Comparison of ENCODE assay signal across 18 cellular contexts in the genomic region with DNA sequence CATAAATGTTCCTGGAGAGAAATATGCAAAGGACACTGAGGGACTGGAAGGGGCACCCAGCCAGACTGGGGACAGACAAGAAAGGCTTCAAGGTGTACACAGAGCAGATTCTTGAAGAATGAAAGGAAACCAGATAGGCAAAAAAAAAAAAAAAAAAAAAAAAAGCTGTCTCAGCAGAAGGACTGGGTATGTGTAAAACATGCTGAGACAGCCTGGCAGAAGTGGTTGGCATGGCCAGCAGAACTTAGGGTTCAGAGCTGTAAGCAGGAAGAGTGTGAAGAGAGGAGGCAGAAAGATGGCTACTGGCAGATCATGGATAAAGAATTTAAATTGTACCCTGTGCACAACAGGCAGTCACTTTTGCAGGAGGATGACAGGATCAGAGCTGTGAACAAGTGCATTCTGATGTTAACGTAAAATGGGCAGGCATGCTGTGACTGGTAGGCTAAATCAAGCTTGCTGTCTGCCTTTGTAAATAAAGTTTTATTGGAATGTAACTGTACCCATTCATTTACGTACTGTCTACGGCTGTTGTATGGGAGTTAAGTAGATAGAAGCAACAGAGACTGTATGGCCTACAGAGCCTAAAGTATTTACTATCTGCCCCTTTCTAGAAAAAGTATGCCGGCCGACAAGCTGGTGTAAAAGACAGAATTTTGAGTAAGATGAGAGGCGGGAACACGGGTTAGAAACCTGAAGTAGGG. TPM values are rescaled to one million over a fixed set of nuclear protein-coding genes. Genes with fewer than 3 reads are reported as not detected.
DNase-seq lines count a peak whose midpoint lies in the region; ATAC-seq and TF ChIP-seq lines count a peak whose summit lies in the region.
"Had no signal": no experiment of that assay in that cellular context is flagged by ENCODE, and none has a peak within 500 bp of the region (broad histone marks: within the 10 kb centered on the region; RNA-seq: fewer than 3 reads in every experiment).

No MANE protein-coding gene starts in this region.

- DNase-seq in NCI-H2171 treated with DMSO at 0.1 percent for 48 hours (lab: John Stamatoyannopoulos, UW) (peak; percentile 20), NCI-H2171 (lab: John Stamatoyannopoulos, UW) (no peak), WTC11 (ENCODE audit: low spot score) (no peak), esophagus muscularis mucosa (ENCODE audit: extremely low spot score) (peak; percentile 62), testis (no peak), C1 segment of cervical spinal cord (lab: John Stamatoyannopoulos, UW) (no peak)
- DNase-seq: Caco-2, GOT3, KG1, MV-4-11, NCI-H1694 treated with DMSO at 0.1 percent for 48 hours, NCI-H345, NCI-H524 treated with DMSO at 0.1 percent for 48 hours had no signal

- ATAC-seq in WTC11 (no peak), GM21717 (IDR thresholded peaks at IDR 0.05; ENCODE audit: unreplicated experiment) (no peak)
- ATAC-seq: Panc1 had no signal

- H3K36me3 Mint-ChIP-seq in WTC11, result peaks cover 29% of the 10 kb centered on the region

- TF ChIP-seq POLR2A in esophagus muscularis mucosa (IDR thresholded peaks at IDR 0.05; ENCODE audit: low read depth), result no peak
- no peak for TF ChIP-seq POLR2A in testis (IDR thresholded peaks at IDR 0.05)

- POLR2A ChIA-PET in WTC11 (lab: Charles Lee), result no interaction called here

- H3K27me3 Mint-ChIP-seq in WTC11 (ENCODE audit: low read depth), result no peaks in the 10 kb centered on the region
- H3K27me3 Mint-ChIP-seq: B cell; CD4-positive, CD25-positive, alpha-beta regulatory T cell had no signal

- intact Hi-C loops in esophagus muscularis mucosa (cut with DNase I) (no loop called here), testis (cut with DNase I; ENCODE audit: low total_unique reads) (no loop called here)

- TF ChIP-seq CTCF in WTC11 (IDR thresholded peaks at IDR 0.05) (no peak), esophagus muscularis mucosa (IDR thresholded peaks at IDR 0.05) (no peak), testis (IDR thresholded peaks at IDR 0.05) (no peak)

- no peaks in the 10 kb centered on the region for H3K9me3 ChIP-seq in esophagus muscularis mucosa
- no peaks in the 10 kb centered on the region for H3K9me3 ChIP-seq in testis
- H3K9me3 ChIP-seq: Caco-2, SJSA1 had no signal

- H3K4me1 Mint-ChIP-seq in WTC11, result peaks cover 2% of the 10 kb centered on the region

- no peak for TF ChIP-seq EP300 in esophagus muscularis mucosa (IDR thresholded peaks at IDR 0.05)

- H3K27me3 ChIP-seq in esophagus muscularis mucosa (no peaks in the 10 kb centered on the region), testis (no peaks in the 10 kb centered on the region)
- H3K27me3 ChIP-seq: SJSA1 had no signal

- WGBS in esophagus muscularis mucosa, result 92% methylated on average over 7 of the region's 7 CpGs
- WGBS in testis, 2 donors, result 91 to 97% methylated on average over 7 of the region's 7 CpGs

- H3K36me3 ChIP-seq in esophagus muscularis mucosa (peaks cover 39 to 97% (median 82%) of the 10 kb centered on the region in 4 donors), testis (ENCODE audit: low read depth, missing control alignments) (no peaks in the 10 kb centered on the region)

- H3K27ac Mint-ChIP-seq in WTC11, result peak overlapping the region; percentile 1; the same call in 1 of the 2 replicates
- H3K27ac Mint-ChIP-seq: B cell; CD4-positive, CD25-positive, alpha-beta regulatory T cell had no signal

- CTCF ChIA-PET in WTC11 (lab: Charles Lee), result no interaction called here

- H3K4me3 ChIP-seq in esophagus muscularis mucosa, result no peak overlapping the region
- H3K4me3 ChIP-seq in testis, result no peak overlapping the region
- H3K4me3 ChIP-seq: SJSA1 had no signal

- H3K4me1 ChIP-seq in esophagus muscularis mucosa (no peaks in the 10 kb centered on the region), testis (no peaks in the 10 kb centered on the region)
- H3K4me1 ChIP-seq: Caco-2, SJSA1 had no signal

- H3K4me3 Mint-ChIP-seq in WTC11, result no peak overlapping the region
- H3K4me3 Mint-ChIP-seq: B cell; CD4-positive, CD25-positive, alpha-beta regulatory T cell had no signal

- no peaks in the 10 kb centered on the region for H3K9me3 Mint-ChIP-seq in WTC11
- H3K9me3 Mint-ChIP-seq: CD4-positive, CD25-positive, alpha-beta regulatory T cell had no signal

- H3K27ac ChIP-seq in esophagus muscularis mucosa (replicated peaks in 1 of 4) (no peak overlapping the region), testis (no peak overlapping the region)
- H3K27ac ChIP-seq: SJSA1 had no signal

TF ChIP-seq in WTC11, 78 proteins besides CTCF, POLR2A, EP300 and RAD21 (continues in another document):
- TF ChIP-seq JUN (CRISPR knock-in tag; IDR thresholded peaks at IDR 0.05) (no peak), FOXK1 (CRISPR knock-in tag; IDR thresholded peaks at IDR 0.05) (no peak), CREB1 (CRISPR knock-in tag; IDR thresholded peaks at IDR 0.05) (no peak), HMGA2 (CRISPR knock-in tag; IDR thresholded peaks at IDR 0.05) (no peak), ATF2 (CRISPR knock-in tag; IDR thresholded peaks at IDR 0.05; ENCODE audit: borderline replicate concordance, low read depth) (no peak), ZNF416 (CRISPR knock-in tag; IDR thresholded peaks at IDR 0.05) (no peak), ETV6 (CRISPR knock-in tag; IDR thresholded peaks at IDR 0.05) (no peak), GABPB1 (CRISPR knock-in tag; IDR thresholded peaks at IDR 0.05) (no peak), ATF1 (CRISPR knock-in tag; IDR thresholded peaks at IDR 0.05) (no peak)
- TF ChIP-seq, protein P1, sequence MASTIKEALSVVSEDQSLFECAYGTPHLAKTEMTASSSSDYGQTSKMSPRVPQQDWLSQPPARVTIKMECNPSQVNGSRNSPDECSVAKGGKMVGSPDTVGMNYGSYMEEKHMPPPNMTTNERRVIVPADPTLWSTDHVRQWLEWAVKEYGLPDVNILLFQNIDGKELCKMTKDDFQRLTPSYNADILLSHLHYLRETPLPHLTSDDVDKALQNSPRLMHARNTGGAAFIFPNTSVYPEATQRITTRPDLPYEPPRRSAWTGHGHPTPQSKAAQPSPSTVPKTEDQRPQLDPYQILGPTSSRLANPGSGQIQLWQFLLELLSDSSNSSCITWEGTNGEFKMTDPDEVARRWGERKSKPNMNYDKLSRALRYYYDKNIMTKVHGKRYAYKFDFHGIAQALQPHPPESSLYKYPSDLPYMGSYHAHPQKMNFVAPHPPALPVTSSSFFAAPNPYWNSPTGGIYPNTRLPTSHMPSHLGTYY (CRISPR knock-in tag; IDR thresholded peaks at IDR 0.05), result no peak
- TF ChIP-seq, protein P2, sequence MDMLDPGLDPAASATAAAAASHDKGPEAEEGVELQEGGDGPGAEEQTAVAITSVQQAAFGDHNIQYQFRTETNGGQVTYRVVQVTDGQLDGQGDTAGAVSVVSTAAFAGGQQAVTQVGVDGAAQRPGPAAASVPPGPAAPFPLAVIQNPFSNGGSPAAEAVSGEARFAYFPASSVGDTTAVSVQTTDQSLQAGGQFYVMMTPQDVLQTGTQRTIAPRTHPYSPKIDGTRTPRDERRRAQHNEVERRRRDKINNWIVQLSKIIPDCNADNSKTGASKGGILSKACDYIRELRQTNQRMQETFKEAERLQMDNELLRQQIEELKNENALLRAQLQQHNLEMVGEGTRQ (CRISPR knock-in tag; IDR thresholded peaks at IDR 0.05), result no peak
- TF ChIP-seq, protein P3, sequence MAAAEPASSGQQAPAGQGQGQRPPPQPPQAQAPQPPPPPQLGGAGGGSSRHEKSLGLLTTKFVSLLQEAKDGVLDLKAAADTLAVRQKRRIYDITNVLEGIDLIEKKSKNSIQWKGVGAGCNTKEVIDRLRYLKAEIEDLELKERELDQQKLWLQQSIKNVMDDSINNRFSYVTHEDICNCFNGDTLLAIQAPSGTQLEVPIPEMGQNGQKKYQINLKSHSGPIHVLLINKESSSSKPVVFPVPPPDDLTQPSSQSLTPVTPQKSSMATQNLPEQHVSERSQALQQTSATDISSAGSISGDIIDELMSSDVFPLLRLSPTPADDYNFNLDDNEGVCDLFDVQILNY (CRISPR knock-in tag; IDR thresholded peaks at IDR 0.05), result no peak
- TF ChIP-seq, protein P4, sequence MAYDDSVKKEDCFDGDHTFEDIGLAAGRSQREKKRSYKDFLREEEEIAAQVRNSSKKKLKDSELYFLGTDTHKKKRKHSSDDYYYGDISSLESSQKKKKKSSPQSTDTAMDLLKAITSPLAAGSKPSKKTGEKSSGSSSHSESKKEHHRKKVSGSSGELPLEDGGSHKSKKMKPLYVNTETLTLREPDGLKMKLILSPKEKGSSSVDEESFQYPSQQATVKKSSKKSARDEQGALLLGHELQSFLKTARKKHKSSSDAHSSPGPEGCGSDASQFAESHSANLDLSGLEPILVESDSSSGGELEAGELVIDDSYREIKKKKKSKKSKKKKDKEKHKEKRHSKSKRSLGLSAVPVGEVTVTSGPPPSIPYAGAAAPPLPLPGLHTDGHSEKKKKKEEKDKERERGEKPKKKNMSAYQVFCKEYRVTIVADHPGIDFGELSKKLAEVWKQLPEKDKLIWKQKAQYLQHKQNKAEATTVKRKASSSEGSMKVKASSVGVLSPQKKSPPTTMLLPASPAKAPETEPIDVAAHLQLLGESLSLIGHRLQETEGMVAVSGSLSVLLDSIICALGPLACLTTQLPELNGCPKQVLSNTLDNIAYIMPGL (CRISPR knock-in tag; IDR thresholded peaks at IDR 0.05), result no peak
- TF ChIP-seq, protein P5, sequence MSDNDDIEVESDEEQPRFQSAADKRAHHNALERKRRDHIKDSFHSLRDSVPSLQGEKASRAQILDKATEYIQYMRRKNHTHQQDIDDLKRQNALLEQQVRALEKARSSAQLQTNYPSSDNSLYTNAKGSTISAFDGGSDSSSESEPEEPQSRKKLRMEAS (CRISPR knock-in tag; IDR thresholded peaks at IDR 0.05), result no peak

RNA-seq across cellular contexts. Expression of gene UBR7, which starts 42.2 kb away (rescaled TPM):
- total RNA-seq in WTC11 (2021) (21.1 to 28.9 TPM (median 24.0 TPM) in 3 replicates), esophagus muscularis mucosa (10 to 100 TPM; 26.2 to 33.6 (median 29.9) TPM), testis (10 to 100 TPM; 35.5 to 36.1 TPM)
- polyA plus RNA-seq in testis (ENCODE audit: insufficient read depth, low read depth, low replicate concordance), result 50.5 TPM

RNA-seq across cellular contexts. Expression of gene GON7, which starts 42.4 kb away (rescaled TPM):
- total RNA-seq in WTC11 (2021) (7.1 to 8.0 TPM (median 7.4 TPM) in 3 replicates), esophagus muscularis mucosa (10 to 100 TPM in 3 of 4 donors, 1 to 10 TPM in 1; 6.1 to 14.5 (median 11.6) TPM), testis (10 to 100 TPM in 1 of 2 donors, 1 to 10 TPM in 1; 7.8 to 10.2 TPM)
- 14.9 TPM for polyA plus RNA-seq in testis (ENCODE audit: insufficient read depth, low read depth, low replicate concordance)

Comparison
In these comparisons a context has a peak if more than half of its experiments do, and no peak if none do; other contexts are left out.
1. DNase-seq: peak in NCI-H2171 treated with DMSO at 0.1 percent for 48 hours (single experiment) and esophagus muscularis mucosa (single experiment); none in NCI-H2171 (single experiment), WTC11 (single experiment), testis (single experiment) and C1 segment of cervical spinal cord (0 of 14).